Comparison of ENCODE assay signal across 1 cellular context in the genomic region with DNA sequence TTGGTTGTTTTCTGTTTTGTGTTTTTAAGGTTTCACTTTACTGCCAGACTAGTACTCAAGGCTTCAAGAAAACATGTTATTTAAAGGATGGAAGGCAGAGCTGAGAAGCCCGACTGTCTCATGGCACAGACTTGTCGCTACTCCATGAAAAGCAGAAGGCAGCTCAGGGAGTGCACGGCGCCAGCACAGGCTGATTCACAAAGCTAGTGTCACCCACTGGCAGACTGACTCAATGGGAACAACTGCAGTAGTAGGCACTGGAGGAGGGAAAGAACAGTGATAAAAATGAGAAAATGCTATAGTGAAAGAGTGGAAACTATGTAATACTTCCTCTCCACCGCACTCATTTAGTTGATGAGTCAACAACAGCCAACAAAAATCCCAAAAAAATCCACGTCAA.
TF ChIP-seq lines count a peak whose summit lies in the region.

No MANE protein-coding gene starts in this region.

TF ChIP-seq in HepG2, 621 proteins besides CTCF, POLR2A, EP300 and RAD21:
- no peak for TF ChIP-seq FOXJ3 (CRISPR knock-in tag; IDR thresholded peaks at IDR 0.05; ENCODE audit: borderline replicate concordance)
- no peak for TF ChIP-seq SP1 (IDR thresholded peaks at IDR 0.05)
- no peak for TF ChIP-seq SP1 (CRISPR knock-in tag; IDR thresholded peaks at IDR 0.05)
- TF ChIP-seq PLRG1 (conservative IDR thresholded peaks at IDR 0.05) = no peak
- TF ChIP-seq, protein P1, sequence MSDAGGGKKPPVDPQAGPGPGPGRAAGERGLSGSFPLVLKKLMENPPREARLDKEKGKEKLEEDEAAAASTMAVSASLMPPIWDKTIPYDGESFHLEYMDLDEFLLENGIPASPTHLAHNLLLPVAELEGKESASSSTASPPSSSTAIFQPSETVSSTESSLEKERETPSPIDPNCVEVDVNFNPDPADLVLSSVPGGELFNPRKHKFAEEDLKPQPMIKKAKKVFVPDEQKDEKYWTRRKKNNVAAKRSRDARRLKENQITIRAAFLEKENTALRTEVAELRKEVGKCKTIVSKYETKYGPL (CRISPR knock-in tag; IDR thresholded peaks at IDR 0.05) = no peak
- TF ChIP-seq, protein P2, sequence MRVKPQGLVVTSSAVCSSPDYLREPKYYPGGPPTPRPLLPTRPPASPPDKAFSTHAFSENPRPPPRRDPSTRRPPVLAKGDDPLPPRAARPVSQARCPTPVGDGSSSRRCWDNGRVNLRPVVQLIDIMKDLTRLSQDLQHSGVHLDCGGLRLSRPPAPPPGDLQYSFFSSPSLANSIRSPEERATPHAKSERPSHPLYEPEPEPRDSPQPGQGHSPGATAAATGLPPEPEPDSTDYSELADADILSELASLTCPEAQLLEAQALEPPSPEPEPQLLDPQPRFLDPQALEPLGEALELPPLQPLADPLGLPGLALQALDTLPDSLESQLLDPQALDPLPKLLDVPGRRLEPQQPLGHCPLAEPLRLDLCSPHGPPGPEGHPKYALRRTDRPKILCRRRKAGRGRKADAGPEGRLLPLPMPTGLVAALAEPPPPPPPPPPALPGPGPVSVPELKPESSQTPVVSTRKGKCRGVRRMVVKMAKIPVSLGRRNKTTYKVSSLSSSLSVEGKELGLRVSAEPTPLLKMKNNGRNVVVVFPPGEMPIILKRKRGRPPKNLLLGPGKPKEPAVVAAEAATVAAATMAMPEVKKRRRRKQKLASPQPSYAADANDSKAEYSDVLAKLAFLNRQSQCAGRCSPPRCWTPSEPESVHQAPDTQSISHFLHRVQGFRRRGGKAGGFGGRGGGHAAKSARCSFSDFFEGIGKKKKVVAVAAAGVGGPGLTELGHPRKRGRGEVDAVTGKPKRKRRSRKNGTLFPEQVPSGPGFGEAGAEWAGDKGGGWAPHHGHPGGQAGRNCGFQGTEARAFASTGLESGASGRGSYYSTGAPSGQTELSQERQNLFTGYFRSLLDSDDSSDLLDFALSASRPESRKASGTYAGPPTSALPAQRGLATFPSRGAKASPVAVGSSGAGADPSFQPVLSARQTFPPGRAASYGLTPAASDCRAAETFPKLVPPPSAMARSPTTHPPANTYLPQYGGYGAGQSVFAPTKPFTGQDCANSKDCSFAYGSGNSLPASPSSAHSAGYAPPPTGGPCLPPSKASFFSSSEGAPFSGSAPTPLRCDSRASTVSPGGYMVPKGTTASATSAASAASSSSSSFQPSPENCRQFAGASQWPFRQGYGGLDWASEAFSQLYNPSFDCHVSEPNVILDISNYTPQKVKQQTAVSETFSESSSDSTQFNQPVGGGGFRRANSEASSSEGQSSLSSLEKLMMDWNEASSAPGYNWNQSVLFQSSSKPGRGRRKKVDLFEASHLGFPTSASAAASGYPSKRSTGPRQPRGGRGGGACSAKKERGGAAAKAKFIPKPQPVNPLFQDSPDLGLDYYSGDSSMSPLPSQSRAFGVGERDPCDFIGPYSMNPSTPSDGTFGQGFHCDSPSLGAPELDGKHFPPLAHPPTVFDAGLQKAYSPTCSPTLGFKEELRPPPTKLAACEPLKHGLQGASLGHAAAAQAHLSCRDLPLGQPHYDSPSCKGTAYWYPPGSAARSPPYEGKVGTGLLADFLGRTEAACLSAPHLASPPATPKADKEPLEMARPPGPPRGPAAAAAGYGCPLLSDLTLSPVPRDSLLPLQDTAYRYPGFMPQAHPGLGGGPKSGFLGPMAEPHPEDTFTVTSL (CRISPR knock-in tag; IDR thresholded peaks at IDR 0.05; ENCODE audit: borderline replicate concordance) = no peak
- no peak for TF ChIP-seq PTBP1 (IDR thresholded peaks at IDR 0.05; ENCODE audit: low read depth, low read length, poor library complexity, severe bottlenecking)
- TF ChIP-seq, protein P3, sequence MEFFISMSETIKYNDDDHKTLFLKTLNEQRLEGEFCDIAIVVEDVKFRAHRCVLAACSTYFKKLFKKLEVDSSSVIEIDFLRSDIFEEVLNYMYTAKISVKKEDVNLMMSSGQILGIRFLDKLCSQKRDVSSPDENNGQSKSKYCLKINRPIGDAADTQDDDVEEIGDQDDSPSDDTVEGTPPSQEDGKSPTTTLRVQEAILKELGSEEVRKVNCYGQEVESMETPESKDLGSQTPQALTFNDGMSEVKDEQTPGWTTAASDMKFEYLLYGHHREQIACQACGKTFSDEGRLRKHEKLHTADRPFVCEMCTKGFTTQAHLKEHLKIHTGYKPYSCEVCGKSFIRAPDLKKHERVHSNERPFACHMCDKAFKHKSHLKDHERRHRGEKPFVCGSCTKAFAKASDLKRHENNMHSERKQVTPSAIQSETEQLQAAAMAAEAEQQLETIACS (CRISPR knock-in tag; IDR thresholded peaks at IDR 0.05) = no peak
- TF ChIP-seq, protein P4, sequence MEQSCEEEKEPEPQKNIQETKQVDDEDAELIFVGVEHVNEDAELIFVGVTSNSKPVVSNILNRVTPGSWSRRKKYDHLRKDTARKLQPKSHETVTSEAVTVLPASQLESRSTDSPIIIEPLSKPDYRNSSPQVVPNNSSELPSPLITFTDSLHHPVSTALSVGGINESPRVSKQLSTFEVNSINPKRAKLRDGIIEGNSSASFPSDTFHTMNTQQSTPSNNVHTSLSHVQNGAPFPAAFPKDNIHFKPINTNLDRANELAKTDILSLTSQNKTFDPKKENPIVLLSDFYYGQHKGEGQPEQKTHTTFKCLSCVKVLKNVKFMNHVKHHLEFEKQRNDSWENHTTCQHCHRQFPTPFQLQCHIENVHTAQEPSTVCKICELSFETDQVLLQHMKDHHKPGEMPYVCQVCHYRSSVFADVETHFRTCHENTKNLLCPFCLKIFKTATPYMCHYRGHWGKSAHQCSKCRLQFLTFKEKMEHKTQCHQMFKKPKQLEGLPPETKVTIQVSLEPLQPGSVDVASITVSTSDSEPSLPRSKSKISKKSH (CRISPR knock-in tag; IDR thresholded peaks at IDR 0.05; ENCODE audit: borderline replicate concordance) = no peak
- TF ChIP-seq ZNF530 (CRISPR knock-in tag; IDR thresholded peaks at IDR 0.05; ENCODE audit: low read depth) = no peak
- no peak for TF ChIP-seq ZNF670 (CRISPR knock-in tag; IDR thresholded peaks at IDR 0.05; ENCODE audit: borderline replicate concordance)
TF ChIP-seq in HepG2: peak in this region for 0.
